ENCODE assay signal across 1 cellular context in genomic region chr15:40421246-40422157, GRCh38.
TF ChIP-seq lines count a peak whose summit lies in the region.

No MANE protein-coding gene starts in this region.

TF ChIP-seq in GM12878, 131 proteins besides CTCF, POLR2A, EP300 and RAD21 (continued from another document and continues in another):
- TF ChIP-seq E4F1 (IDR thresholded peaks at IDR 0.05; ENCODE audit: borderline replicate concordance, partially characterized antibody), result no peak
- TF ChIP-seq EGR1 (IDR thresholded peaks at IDR 0.05; ENCODE audit: borderline replicate concordance in 1 of 2, low read depth in 2 of 2, low read length in 2 of 2), result no peak
- no peak for TF ChIP-seq IRF3 (IDR thresholded peaks at IDR 0.05)
- no peak for TF ChIP-seq RCOR1 (conservative IDR thresholded peaks at IDR 0.05; ENCODE audit: low read depth, low read length)
- TF ChIP-seq ZBTB4 (CRISPR knock-in tag; IDR thresholded peaks at IDR 0.05), result no peak
- no peak for TF ChIP-seq NR2C1 (IDR thresholded peaks at IDR 0.05)
- TF ChIP-seq RELB (IDR thresholded peaks at IDR 0.05; ENCODE audit: low read depth), result no peak
- no peak for TF ChIP-seq SPI1 (IDR thresholded peaks at IDR 0.05; ENCODE audit: borderline replicate concordance, insufficient read depth, low read depth, low read length)
- TF ChIP-seq PBX3 (IDR thresholded peaks at IDR 0.05; ENCODE audit: insufficient replicate concordance, low read depth, low read length), result no peak
- TF ChIP-seq MTA3 (IDR thresholded peaks at IDR 0.05; ENCODE audit: borderline replicate concordance, low read length), result no peak
- no peak for TF ChIP-seq EED (IDR thresholded peaks at IDR 0.05; ENCODE audit: low read depth)
- no peak for TF ChIP-seq ZZZ3 (IDR thresholded peaks at IDR 0.05; ENCODE audit: control insufficient read depth, insufficient read length, low read depth)
- TF ChIP-seq YBX1 (IDR thresholded peaks at IDR 0.05), result no peak
- no peak for TF ChIP-seq KAT2A (conservative IDR thresholded peaks at IDR 0.05; ENCODE audit: control insufficient read depth, low read depth, low read length)
- TF ChIP-seq DPF2 (IDR thresholded peaks at IDR 0.05), result 0 out of 2 replicates have a peak, but pooled peaks have one; percentile 30
- TF ChIP-seq IRF5 (IDR thresholded peaks at IDR 0.05; ENCODE audit: borderline replicate concordance), result no peak
- TF ChIP-seq RFX5 (IDR thresholded peaks at IDR 0.05; ENCODE audit: low read depth, low read length), result no peak
- no peak for TF ChIP-seq SKIL (IDR thresholded peaks at IDR 0.05; ENCODE audit: low read depth, poor library complexity, severe bottlenecking)
- TF ChIP-seq HDGF (IDR thresholded peaks at IDR 0.05), result no peak
- no peak for TF ChIP-seq MLLT1 (IDR thresholded peaks at IDR 0.05)
- TF ChIP-seq ATF7 (IDR thresholded peaks at IDR 0.05; ENCODE audit: low read depth), result no peak
- TF ChIP-seq POLR2AphosphoS2 (IDR thresholded peaks at IDR 0.05; ENCODE audit: low read depth, low read length), result peak; percentile 63; the same call in 1 of the 2 replicates
- TF ChIP-seq ZNF384 (IDR thresholded peaks at IDR 0.05; ENCODE audit: borderline replicate concordance, low read depth, low read length), result no peak
- TF ChIP-seq CBX5 (IDR thresholded peaks at IDR 0.05; ENCODE audit: low read depth), result no peak
- TF ChIP-seq ZNF592 (IDR thresholded peaks at IDR 0.05), result no peak
- TF ChIP-seq SIN3A (IDR thresholded peaks at IDR 0.05; ENCODE audit: low read depth, low read length), result no peak
- TF ChIP-seq HDAC6 (IDR thresholded peaks at IDR 0.05; ENCODE audit: unreplicated experiment), result no peak
- no peak for TF ChIP-seq RUNX3 (IDR thresholded peaks at IDR 0.05; ENCODE audit: low read length)
- TF ChIP-seq ZBTB40 (IDR thresholded peaks at IDR 0.05; ENCODE audit: borderline replicate concordance), result no peak
